ENCODE assay signal across 8 cellular contexts in genomic region chr14:71321556-71322315, GRCh38. TPM values are rescaled to one million over a fixed set of nuclear protein-coding genes. Genes with fewer than 3 reads are reported as not detected.
DNase-seq lines count a peak whose midpoint lies in the region; ATAC-seq, FAIRE-seq and TF ChIP-seq lines count a peak whose summit lies in the region.

No MANE protein-coding gene starts in this region.

- TF ChIP-seq RAD21 in GM12878 (IDR thresholded peaks at IDR 0.05; ENCODE audit: insufficient read depth, low read depth, low read length), result 0 out of 2 replicates have a peak, but pooled peaks have one; percentile 3

- H3K9me3 ChIP-seq in AG04450 (ENCODE audit: control insufficient read depth, insufficient read depth, low read length) (no peaks in the 10 kb centered on the region; the same call in 1 of the 2 replicates), GM12878 (replicated peaks; ENCODE audit: control insufficient read depth, insufficient read depth, low read length) (no peaks in the 10 kb centered on the region), spleen (no peaks in the 10 kb centered on the region)

- peak overlapping the region; percentile 94 for H3K9ac ChIP-seq in GM12878 (ENCODE audit: control insufficient read depth, insufficient read depth, low read length)

- ATAC-seq in GM19455 (IDR thresholded peaks at IDR 0.05; ENCODE audit: unreplicated experiment), result peak; percentile 1
- ATAC-seq in GM12878, result no peak
- ATAC-seq in GM18520 (IDR thresholded peaks at IDR 0.05; ENCODE audit: unreplicated experiment), result no peak
- no peak for ATAC-seq in GM21367 (IDR thresholded peaks at IDR 0.05; ENCODE audit: unreplicated experiment)

- no TSS peak for BruUV-seq in GM12878 (replicated peaks; lab: Mats Ljungman, UMichigan)

- H3K4me1 ChIP-seq in GM12878 (ENCODE audit: control insufficient read depth, insufficient read depth, low read length) (peaks cover 25% of the 10 kb centered on the region), spleen (peaks cover 24 to 70% (median 56%) of the 10 kb centered on the region in 6 donors)

- no peak for FAIRE-seq in GM12878 (lab: Jason Lieb, UNC)

- H3K4me3 ChIP-seq in AG04450 (ENCODE audit: low read depth, low read length), result peak overlapping the region; percentile 91
- peak overlapping the region; percentile 98 for H3K4me3 ChIP-seq in GM12878
- peak overlapping the region; percentile 63 to 88 (median 74) for H3K4me3 ChIP-seq in spleen

- H3K36me3 ChIP-seq in GM12878 (ENCODE audit: control insufficient read depth in 2 of 2, insufficient read depth in 2 of 2, low read length in 1 of 2), result no peaks in the 10 kb centered on the region
- H3K36me3 ChIP-seq in spleen, result no peaks in the 10 kb centered on the region

- peaks cover 45 to 57% of the 10 kb centered on the region in 2 donors for H3K4me1 Mint-ChIP-seq in immature natural killer cell

- peaks cover 60% of the 10 kb centered on the region for H3K79me2 ChIP-seq in GM12878 (ENCODE audit: control insufficient read depth, insufficient read depth, low read length)

- peaks cover 3 to 16% (median 16%) of the 10 kb centered on the region in 3 donors for H3K27me3 Mint-ChIP-seq in immature natural killer cell (ENCODE audit: low read depth in 3 of 3)

- in situ Hi-C loops in GM12878 (cut with MboI), result loop anchor here (5.0 kb wide), 1 partner anchor 176 kb away; no protein-coding TSS in a partner anchor

- H3K4me2 ChIP-seq in GM12878 (ENCODE audit: control insufficient read depth, insufficient read depth), result peak overlapping the region; percentile 94

- H4K20me1 ChIP-seq in GM12878 (ENCODE audit: control insufficient read depth, insufficient read depth), result no peaks in the 10 kb centered on the region

- no peak for TF ChIP-seq EP300 in GM12878 (IDR thresholded peaks at IDR 0.05; ENCODE audit: borderline replicate concordance in 1 of 2, control insufficient read depth in 1 of 2, low read depth in 2 of 2, low read length in 2 of 2)

- TF ChIP-seq POLR2A in GM12878 (IDR thresholded peaks at IDR 0.05; ENCODE audit: low read depth, low read length) (no peak), spleen (IDR thresholded peaks at IDR 0.05) (no peak)

- peak overlapping the region; percentile 70 for H2AFZ ChIP-seq in GM12878 (ENCODE audit: control insufficient read depth, low read depth, low read length)

- DNase-seq in AG04450 (ENCODE audit: low read depth, low spot score) (no peak), NCI-H524 (lab: John Stamatoyannopoulos, UW) (peak; percentile 28 to 71), GM12878 (ENCODE audit: low read depth, low spot score) (no peak), immature natural killer cell (no peak), spleen (no peak)

- H3K4me3 Mint-ChIP-seq in immature natural killer cell, result peak overlapping the region; percentile 91 to 97 (median 94)

- H3K36me3 Mint-ChIP-seq in immature natural killer cell, result no peaks in the 10 kb centered on the region

- TF ChIP-seq CTCF in AG04450 (IDR thresholded peaks at IDR 0.05; ENCODE audit: low read depth, low read length), result no peak
- TF ChIP-seq CTCF in GM12878 (IDR thresholded peaks at IDR 0.05 in 2 of 3, conservative IDR thresholded peaks at IDR 0.05 in 1 of 3; ENCODE audit: control insufficient read depth in 2 of 3, extremely low read depth in 1 of 3, insufficient read depth in 1 of 3, low read depth in 3 of 3, low read length in 3 of 3), result no peak
- no peak for TF ChIP-seq CTCF in spleen (IDR thresholded peaks at IDR 0.05 in 8 of 11, conservative IDR thresholded peaks at IDR 0.05 in 3 of 11)

- intact Hi-C loops in GM12878 (cut with micrococcal nuclease; ENCODE audit: unreplicated experiment), result loop anchor here (1.0 to 10.0 kb wide), 7 partner anchors 78 to 343 kb away; no protein-coding TSS in a partner anchor
- intact Hi-C loops in spleen (cut with DNase I; ENCODE audit: low total_unique reads), result loop anchor here (10.0 kb wide), 2 partner anchors 83 to 213 kb away; no protein-coding TSS in a partner anchor

- WGBS in GM12878 (ENCODE audit: insufficient coverage, insufficient replicate concordance, low lambda C conversion rate, missing lambda C conversion rate), result under 1% methylated on average over 26 of the region's 26 CpGs
- WGBS in spleen, 5 donors, result 4 to 5% (median 4%) methylated on average over 23 to 26 of the region's 26 CpGs

- H3K27ac Mint-ChIP-seq in immature natural killer cell, result peak overlapping the region; percentile 81 to 93 (median 88)

- H3K27me3 ChIP-seq in AG04450 (ENCODE audit: control insufficient read depth, insufficient read depth, low read length) (no peaks in the 10 kb centered on the region), GM12878 (replicated peaks in 1 of 2; ENCODE audit: control insufficient read depth in 2 of 2, insufficient read depth in 2 of 2, low read length in 1 of 2) (no peaks in the 10 kb centered on the region), spleen (replicated peaks in 1 of 7) (no peaks in the 10 kb centered on the region)

- RAD21 ChIA-PET in GM12878 (lab: Charles Lee; ENCODE audit: unreplicated experiment), result interaction anchor here (0.7 to 9.4 kb wide), 46 partner anchors 9 to 534 kb away, joined by 3 to 151 read pairs (median 4); no protein-coding TSS in a partner anchor

- SMC1A ChIA-PET in GM12878 (lab: Charles Lee; ENCODE audit: uncharacterized antibody, unreplicated experiment), result interaction anchor here (0.6 to 8.5 kb wide), 54 partner anchors 10 to 1820 kb away, joined by 3 to 150 read pairs (median 4); no protein-coding TSS in a partner anchor

- CTCF ChIA-PET in AG04450 (lab: Charles Lee), result interaction anchor here (0.6 to 2.0 kb wide), 9 partner anchors 82 to 533 kb away, joined by 3 to 11 read pairs (median 4); no protein-coding TSS in a partner anchor
- CTCF ChIA-PET in GM12878 (lab: Yijun Ruan, JAX), result interaction anchor here (0.7 to 8.1 kb wide), 42 partner anchors 9 to 533 kb away, joined by 3 to 89 read pairs (median 5); no protein-coding TSS in a partner anchor

- no peaks in the 10 kb centered on the region for H3K9me3 Mint-ChIP-seq in immature natural killer cell

- H3K27ac ChIP-seq in AG04450 (ENCODE audit: low read depth, low read length) (peak overlapping the region; percentile 85), GM12878 (ENCODE audit: control insufficient read depth, insufficient read depth) (peak overlapping the region; percentile 94), spleen (peak overlapping the region; percentile 87 to 99 (median 99))

- POLR2A ChIA-PET in AG04450 (lab: Yijun Ruan, JAX), result interaction anchor here (0.7 to 2.6 kb wide), 3 partner anchors 21 to 214 kb away, joined by 3 to 14 read pairs (median 4); no protein-coding TSS in a partner anchor
- POLR2A ChIA-PET in GM12878 (lab: Charles Lee), result interaction anchor here (0.7 to 2.1 kb wide), 12 partner anchors 26 to 270 kb away, joined by 3 to 7 read pairs (median 4); no protein-coding TSS in a partner anchor

TF ChIP-seq in GM12878, 131 proteins besides CTCF, POLR2A, EP300 and RAD21 (continues in another document):
- TF ChIP-seq ZBTB11 (CRISPR knock-in tag; IDR thresholded peaks at IDR 0.05), result no peak

RNA-seq across cellular contexts. Expression of gene SIPA1L1, which starts 1.5 kb away (rescaled TPM):
- 41.4 and 45.5 TPM in 2 replicates for polyA plus RNA-seq in AG04450 (2011; rRNA removed)
- polyA minus RNA-seq in AG04450 (2011; rRNA and poly(A)+ RNA removed), result 78.0 and 78.2 TPM in 2 replicates
- total RNA-seq in GM12878 (2013; cell fraction: nucleolus; rRNA removed), result 385 TPM in 2 replicates
- total RNA-seq in GM12878 (2014; rRNA removed), result 36.4 and 42.6 TPM in 2 replicates
- total RNA-seq in GM12878 (2014; rRNA removed; fragmentation: Illumina TruSeq; extraction: Trizol), result 44.9 and 49.7 TPM in 2 replicates
- total RNA-seq in GM12878 (2021), result 78.5 and 79.0 TPM in 2 replicates
- polyA plus RNA-seq in GM12878 (2011; ENCODE audit: low read depth), result 35.6 TPM
- 42.5 and 53.9 TPM in 2 replicates for polyA plus RNA-seq in GM12878 (2011; rRNA removed)
- polyA plus RNA-seq in GM12878 (2011; cell fraction: cytosol; rRNA removed), result 66.6 and 71.1 TPM in 2 replicates
- polyA plus RNA-seq in GM12878 (2011; cell fraction: nucleus; rRNA removed), result 145 and 156 TPM in 2 replicates
- polyA plus RNA-seq in GM12878 (2012), result 51.2 and 65.2 TPM in 2 replicates
- polyA plus RNA-seq in GM12878 (2014; fragmentation: Illumina TruSeq; extraction: Trizol), result 52.9 and 66.8 TPM in 2 replicates
- polyA plus RNA-seq in GM12878 (2014; fragmentation: Nextera tagmentation; extraction: Ambion mirVana), result 10 to 100 TPM; 14.3 to 19.7 TPM
- 43.6 and 50.7 TPM in 2 replicates for polyA plus RNA-seq in GM12878 (2014; rRNA removed)
- polyA plus RNA-seq in GM12878 (2016; fragmentation: Nextera tagmentation; extraction: Ambion mirVana), result 10 to 100 TPM; 59.1 to 66.2 TPM
- 121 and 126 TPM in 2 replicates for polyA minus RNA-seq in GM12878 (2011; rRNA and poly(A)+ RNA removed)
- 54.1 and 71.3 TPM in 2 replicates for polyA minus RNA-seq in GM12878 (2011; cell fraction: cytosol; rRNA and poly(A)+ RNA removed)
- polyA minus RNA-seq in GM12878 (2011; cell fraction: nucleus; rRNA and poly(A)+ RNA removed), result 105 and 154 TPM in 2 replicates
- 10 to 100 TPM in 1 of 3 donors, 1 to 10 TPM in 2; 1.3 to 19.1 (median 8.0) TPM for polyA plus RNA-seq in immature natural killer cell
- 100 to 1,000 TPM in 6 of 7 donors, 10 to 100 TPM in 1; 98.7 to 167 (median 146) TPM for total RNA-seq in spleen
- polyA plus RNA-seq in spleen, result 10 to 100 TPM; 11.9 to 27.9 (median 21.5) TPM

Comparison
In these comparisons a context has a peak if more than half of its experiments do, and no peak if none do; other contexts are left out.
1. DNase-seq: peak in NCI-H524 (2 of 2); none in AG04450 (single experiment), GM12878 (single experiment), immature natural killer cell (0 of 3) and spleen (single experiment).
2. Peak in every context shown above with its lines, with median percentiles within 50 percentile points of each other: H3K27ac ChIP-seq and H3K4me3 ChIP-seq.